In the genomic region with DNA sequence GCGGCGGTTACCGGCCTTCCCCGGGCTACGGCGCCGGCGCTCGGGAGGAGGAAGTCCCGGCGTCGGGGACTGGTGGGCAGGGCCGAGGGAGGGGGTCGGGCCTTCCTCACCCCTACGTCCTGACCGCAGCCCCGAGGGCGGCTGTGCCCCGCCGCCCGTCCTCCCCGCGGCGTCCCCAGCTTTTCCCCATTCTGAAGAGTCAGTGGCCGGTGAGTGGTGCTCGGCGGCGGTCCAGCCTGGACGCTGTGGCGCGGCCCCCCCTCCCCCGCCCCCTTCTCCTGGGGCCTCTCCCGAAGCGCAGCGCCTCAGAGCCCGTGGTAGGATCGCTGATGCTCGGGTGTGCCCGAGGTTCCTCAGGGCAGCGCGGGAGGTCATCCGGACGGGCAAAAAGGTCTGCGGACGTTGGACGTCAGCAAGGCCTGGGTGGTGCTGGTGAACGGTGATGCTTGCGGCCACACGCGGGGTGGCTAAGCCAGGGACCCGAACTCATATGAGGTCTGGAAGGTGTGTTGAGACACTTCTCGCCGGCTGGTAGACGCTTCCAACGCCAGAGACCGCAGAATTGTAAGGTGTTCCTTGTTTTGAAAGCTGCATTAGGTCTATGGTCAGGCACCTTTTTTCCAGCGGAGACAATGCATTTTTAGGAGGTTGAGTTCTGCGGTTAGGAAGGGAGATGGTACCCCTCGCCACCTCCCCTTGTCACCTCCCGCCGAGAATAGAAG, we compare ENCODE assay signal across 8 cellular contexts. TPM values are rescaled to one million over a fixed set of nuclear protein-coding genes. Genes with fewer than 3 reads are reported as not detected.
DNase-seq lines count a peak whose midpoint lies in the region; ATAC-seq and TF ChIP-seq lines count a peak whose summit lies in the region.

No MANE protein-coding gene starts in this region.

- intact Hi-C loops in mucosa of descending colon (cut with DNase I, micrococcal nuclease), result no loop called here

- ATAC-seq in HG02642 (IDR thresholded peaks at IDR 0.05; ENCODE audit: poor library complexity, unreplicated experiment) (peak; percentile 45), mucosa of descending colon (peak; percentile 56)

- peak; percentile 51 for DNase-seq in NK-92 treated with Interleukin-12 subunit alpha and Interleukin-12 subunit beta, amount 100 ng/mL, for 24 hours (lab: John Stamatoyannopoulos, UW)
- DNase-seq in NK-92 (lab: John Stamatoyannopoulos, UW; ENCODE audit: unreplicated experiment) (no peak), NCI-H1092 (lab: John Stamatoyannopoulos, UW) (peak; percentile 28), epithelial cell of esophagus (ENCODE audit: low read depth) (peak; percentile 36), mucosa of descending colon (peak; percentile 61 to 75 (median 73))
- DNase-seq in activated CD4-positive, alpha-beta memory T cell treated with anti-CD3 and anti-CD28 coated beads, Interleukin-2, amount 10 ng/mL, durations not matched to agents 7 days and 5 days, result peak; percentile 50
- peak; percentile 11 to 32 for DNase-seq in stimulated activated CD8-positive, alpha-beta memory T cell treated with anti-CD3 and anti-CD28 coated beads, Interleukin-7, amount 100 ng/mL, for 48 hours (ENCODE audit: extremely low read depth in 1 of 2, low read depth in 1 of 2)

- no peaks in the 10 kb centered on the region for H3K36me3 ChIP-seq in mucosa of descending colon (ENCODE audit: low read depth)

- peak overlapping the region; percentile 85 for H3K4me3 Mint-ChIP-seq in activated CD4-positive, alpha-beta memory T cell treated with anti-CD3 and anti-CD28 coated beads, Interleukin-2, amount 10 ng/mL, durations not matched to agents 7 days and 5 days

- no peak for TF ChIP-seq CTCF in epithelial cell of esophagus (IDR thresholded peaks at IDR 0.05; ENCODE audit: insufficient read depth, low read depth, low read length, missing control alignments)
- TF ChIP-seq CTCF in mucosa of descending colon (IDR thresholded peaks at IDR 0.05), result no peak

- no peaks in the 10 kb centered on the region for H3K27me3 Mint-ChIP-seq in activated CD4-positive, alpha-beta memory T cell treated with anti-CD3 and anti-CD28 coated beads, Interleukin-2, amount 10 ng/mL, durations not matched to agents 7 days and 5 days

- peaks cover 6% of the 10 kb centered on the region for H3K36me3 Mint-ChIP-seq in activated CD4-positive, alpha-beta memory T cell treated with anti-CD3 and anti-CD28 coated beads, Interleukin-2, amount 10 ng/mL, durations not matched to agents 7 days and 5 days (ENCODE audit: low read depth)

- H3K9me3 Mint-ChIP-seq in activated CD4-positive, alpha-beta memory T cell treated with anti-CD3 and anti-CD28 coated beads, Interleukin-2, amount 10 ng/mL, durations not matched to agents 7 days and 5 days, result no peaks in the 10 kb centered on the region

- H3K4me3 ChIP-seq in epithelial cell of esophagus (ENCODE audit: low read length), result peak overlapping the region; percentile 74
- H3K4me3 ChIP-seq in mucosa of descending colon, result peak overlapping the region; percentile 63

- peaks cover 19% of the 10 kb centered on the region for H3K4me1 ChIP-seq in mucosa of descending colon (ENCODE audit: low read depth)

- peak overlapping the region; percentile 68 for H3K27ac Mint-ChIP-seq in activated CD4-positive, alpha-beta memory T cell treated with anti-CD3 and anti-CD28 coated beads, Interleukin-2, amount 10 ng/mL, durations not matched to agents 7 days and 5 days

- POLR2A ChIA-PET in activated CD4-positive, alpha-beta memory T cell treated with anti-CD3 and anti-CD28 coated beads, Interleukin-2, amount 10 ng/mL, durations not matched to agents 7 days and 5 days (lab: Charles Lee), result interaction anchor here (1.0 to 1.3 kb wide), 4 partner anchors 9 to 306 kb away, joined by 3 to 5 read pairs (median 4); no protein-coding TSS in a partner anchor

- H3K9me3 ChIP-seq in mucosa of descending colon, result no peaks in the 10 kb centered on the region

- CTCF ChIA-PET in activated CD4-positive, alpha-beta memory T cell treated with anti-CD3 and anti-CD28 coated beads, Interleukin-2, amount 10 ng/mL, durations not matched to agents 7 days and 5 days (lab: Charles Lee), result no interaction called here

- H3K4me1 Mint-ChIP-seq in activated CD4-positive, alpha-beta memory T cell treated with anti-CD3 and anti-CD28 coated beads, Interleukin-2, amount 10 ng/mL, durations not matched to agents 7 days and 5 days, result peaks cover 38% of the 10 kb centered on the region

RNA-seq across cellular contexts. Expression of a gene that starts 0.7 kb away (rescaled TPM):
- total RNA-seq in activated CD4-positive, alpha-beta memory T cell treated with anti-CD3 and anti-CD28 coated beads, Interleukin-2, amount 10 ng/mL, durations not matched to agents 7 days and 5 days, result 1 to 10 TPM; 2.6 to 3.0 TPM
- total RNA-seq in mucosa of descending colon, result 1 to 10 TPM; 4.8 to 5.9 (median 5.7) TPM

RNA-seq across cellular contexts. Expression of a gene that starts 48.7 kb away (rescaled TPM):
- total RNA-seq in activated CD4-positive, alpha-beta memory T cell treated with anti-CD3 and anti-CD28 coated beads, Interleukin-2, amount 10 ng/mL, durations not matched to agents 7 days and 5 days, result 10 to 100 TPM; 12.4 to 13.4 TPM
- 10 to 100 TPM in 1 of 3 donors, 1 to 10 TPM in 2; 8.1 to 12.1 (median 8.4) TPM for total RNA-seq in mucosa of descending colon
